In the genomic region with DNA sequence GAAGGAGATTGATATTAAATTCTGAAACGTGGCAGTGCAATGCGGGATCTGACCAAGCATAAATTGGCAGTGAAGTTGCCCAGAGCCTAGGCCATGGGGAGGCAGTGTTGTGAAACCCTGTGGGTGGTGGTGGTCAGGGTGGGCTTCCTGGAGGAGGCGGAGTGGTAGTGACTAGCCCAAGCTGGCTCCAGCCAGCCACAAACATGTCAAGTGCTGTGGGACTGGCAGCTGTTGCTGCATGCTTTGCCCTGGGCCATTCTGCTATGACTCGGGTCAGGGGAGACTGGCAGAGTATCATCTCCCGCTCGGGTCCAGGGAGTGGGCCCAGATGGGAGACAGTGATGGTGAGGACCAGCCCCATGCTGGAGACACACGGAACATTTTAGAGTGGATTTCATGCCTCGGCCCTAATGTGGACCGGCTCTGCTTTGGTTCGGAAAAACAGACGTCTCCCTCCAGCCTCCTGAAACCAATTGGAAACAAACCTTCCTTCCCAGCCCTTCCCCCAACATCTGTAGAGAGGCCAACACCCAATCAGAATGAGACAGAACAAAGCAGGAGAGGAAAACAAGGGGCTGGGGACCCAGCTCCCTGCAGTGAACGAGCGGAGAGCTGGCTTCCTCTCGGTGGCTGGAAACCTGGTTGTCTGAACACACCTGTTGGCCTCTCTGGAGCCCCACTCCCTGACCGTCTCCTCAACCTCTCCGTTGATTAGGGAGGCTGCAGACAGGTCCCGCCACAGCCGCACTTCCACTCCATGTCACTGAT, we compare ENCODE assay signal across 3 cellular contexts.
TF ChIP-seq lines count a peak whose summit lies in the region.

No MANE protein-coding gene starts in this region.

TF ChIP-seq in SK-N-SH, 30 proteins besides CTCF, POLR2A, EP300 and RAD21:
- TF ChIP-seq ELF1 (IDR thresholded peaks at IDR 0.05), result no peak
- TF ChIP-seq FOXJ3 (CRISPR knock-in tag; IDR thresholded peaks at IDR 0.05), result 0 out of 2 replicates have a peak, but pooled peaks have one; percentile 39
- no peak; the same call in 1 of the 2 replicates for TF ChIP-seq RCOR1 (IDR thresholded peaks at IDR 0.05; ENCODE audit: low read length)

TF ChIP-seq in SK-N-SH treated with all-trans-retinoic acid at 6 μM for 48 hours, 23 proteins besides CTCF, POLR2A, EP300 and RAD21:
- no peak for TF ChIP-seq SNAI2 (CRISPR knock-in tag; IDR thresholded peaks at IDR 0.05)
- no peak for TF ChIP-seq ZC3H10 (CRISPR knock-in tag; IDR thresholded peaks at IDR 0.05)
- no peak for TF ChIP-seq RARB (CRISPR knock-in tag; IDR thresholded peaks at IDR 0.05)
- TF ChIP-seq OSR1 (CRISPR knock-in tag; IDR thresholded peaks at IDR 0.05), result no peak
- TF ChIP-seq ESRRG (CRISPR knock-in tag; IDR thresholded peaks at IDR 0.05), result no peak
- no peak for TF ChIP-seq ISL1 (CRISPR knock-in tag; IDR thresholded peaks at IDR 0.05)
- TF ChIP-seq PPARA (CRISPR knock-in tag; IDR thresholded peaks at IDR 0.05; ENCODE audit: borderline replicate concordance), result no peak
- no peak for TF ChIP-seq TOX (CRISPR knock-in tag; IDR thresholded peaks at IDR 0.05; ENCODE audit: borderline replicate concordance)
- no peak for TF ChIP-seq ZNF8 (CRISPR knock-in tag; IDR thresholded peaks at IDR 0.05)
- no peak for TF ChIP-seq ZFP3 (CRISPR knock-in tag; IDR thresholded peaks at IDR 0.05)
- TF ChIP-seq ZNF565 (CRISPR knock-in tag; conservative IDR thresholded peaks at IDR 0.05; ENCODE audit: low read depth), result no peak
- TF ChIP-seq ZFP30 (CRISPR knock-in tag; IDR thresholded peaks at IDR 0.05), result no peak
- TF ChIP-seq, protein P1, sequence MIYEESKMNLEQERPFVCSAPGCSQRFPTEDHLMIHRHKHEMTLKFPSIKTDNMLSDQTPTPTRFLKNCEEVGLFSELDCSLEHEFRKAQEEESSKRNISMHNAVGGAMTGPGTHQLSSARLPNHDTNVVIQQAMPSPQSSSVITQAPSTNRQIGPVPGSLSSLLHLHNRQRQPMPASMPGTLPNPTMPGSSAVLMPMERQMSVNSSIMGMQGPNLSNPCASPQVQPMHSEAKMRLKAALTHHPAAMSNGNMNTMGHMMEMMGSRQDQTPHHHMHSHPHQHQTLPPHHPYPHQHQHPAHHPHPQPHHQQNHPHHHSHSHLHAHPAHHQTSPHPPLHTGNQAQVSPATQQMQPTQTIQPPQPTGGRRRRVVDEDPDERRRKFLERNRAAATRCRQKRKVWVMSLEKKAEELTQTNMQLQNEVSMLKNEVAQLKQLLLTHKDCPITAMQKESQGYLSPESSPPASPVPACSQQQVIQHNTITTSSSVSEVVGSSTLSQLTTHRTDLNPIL (CRISPR knock-in tag; IDR thresholded peaks at IDR 0.05; ENCODE audit: low read depth), result no peak
- no peak for TF ChIP-seq BACH2 (CRISPR knock-in tag; IDR thresholded peaks at IDR 0.05; ENCODE audit: borderline replicate concordance)

TF ChIP-seq in WTC11, 78 proteins besides CTCF, POLR2A, EP300 and RAD21:
- TF ChIP-seq FOXJ3 (CRISPR knock-in tag; IDR thresholded peaks at IDR 0.05; ENCODE audit: borderline replicate concordance), result no peak
- no peak for TF ChIP-seq ESRRA (CRISPR knock-in tag; IDR thresholded peaks at IDR 0.05; ENCODE audit: borderline replicate concordance)
- TF ChIP-seq ZNF532 (CRISPR knock-in tag; IDR thresholded peaks at IDR 0.05; ENCODE audit: borderline replicate concordance), result peak; percentile 70; the same call in 1 of the 2 replicates
- no peak for TF ChIP-seq HMGA2 (CRISPR knock-in tag; IDR thresholded peaks at IDR 0.05)
- TF ChIP-seq TEAD1 (CRISPR knock-in tag; IDR thresholded peaks at IDR 0.05), result no peak
- no peak for TF ChIP-seq ETV6 (CRISPR knock-in tag; IDR thresholded peaks at IDR 0.05)
- no peak for TF ChIP-seq RORB (CRISPR knock-in tag; IDR thresholded peaks at IDR 0.05)
- TF ChIP-seq TCF7 (CRISPR knock-in tag; IDR thresholded peaks at IDR 0.05; ENCODE audit: low read depth), result no peak
- TF ChIP-seq, protein P2, sequence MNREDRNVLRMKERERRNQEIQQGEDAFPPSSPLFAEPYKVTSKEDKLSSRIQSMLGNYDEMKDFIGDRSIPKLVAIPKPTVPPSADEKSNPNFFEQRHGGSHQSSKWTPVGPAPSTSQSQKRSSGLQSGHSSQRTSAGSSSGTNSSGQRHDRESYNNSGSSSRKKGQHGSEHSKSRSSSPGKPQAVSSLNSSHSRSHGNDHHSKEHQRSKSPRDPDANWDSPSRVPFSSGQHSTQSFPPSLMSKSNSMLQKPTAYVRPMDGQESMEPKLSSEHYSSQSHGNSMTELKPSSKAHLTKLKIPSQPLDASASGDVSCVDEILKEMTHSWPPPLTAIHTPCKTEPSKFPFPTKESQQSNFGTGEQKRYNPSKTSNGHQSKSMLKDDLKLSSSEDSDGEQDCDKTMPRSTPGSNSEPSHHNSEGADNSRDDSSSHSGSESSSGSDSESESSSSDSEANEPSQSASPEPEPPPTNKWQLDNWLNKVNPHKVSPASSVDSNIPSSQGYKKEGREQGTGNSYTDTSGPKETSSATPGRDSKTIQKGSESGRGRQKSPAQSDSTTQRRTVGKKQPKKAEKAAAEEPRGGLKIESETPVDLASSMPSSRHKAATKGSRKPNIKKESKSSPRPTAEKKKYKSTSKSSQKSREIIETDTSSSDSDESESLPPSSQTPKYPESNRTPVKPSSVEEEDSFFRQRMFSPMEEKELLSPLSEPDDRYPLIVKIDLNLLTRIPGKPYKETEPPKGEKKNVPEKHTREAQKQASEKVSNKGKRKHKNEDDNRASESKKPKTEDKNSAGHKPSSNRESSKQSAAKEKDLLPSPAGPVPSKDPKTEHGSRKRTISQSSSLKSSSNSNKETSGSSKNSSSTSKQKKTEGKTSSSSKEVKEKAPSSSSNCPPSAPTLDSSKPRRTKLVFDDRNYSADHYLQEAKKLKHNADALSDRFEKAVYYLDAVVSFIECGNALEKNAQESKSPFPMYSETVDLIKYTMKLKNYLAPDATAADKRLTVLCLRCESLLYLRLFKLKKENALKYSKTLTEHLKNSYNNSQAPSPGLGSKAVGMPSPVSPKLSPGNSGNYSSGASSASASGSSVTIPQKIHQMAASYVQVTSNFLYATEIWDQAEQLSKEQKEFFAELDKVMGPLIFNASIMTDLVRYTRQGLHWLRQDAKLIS (CRISPR knock-in tag; IDR thresholded peaks at IDR 0.05; ENCODE audit: borderline replicate concordance), result 0 out of 2 replicates have a peak, but pooled peaks have one; percentile 28
